In genomic region chr1:156618853-156619581, GRCh38 we compare ENCODE assay signal across 1 cellular context.
TF ChIP-seq lines count a peak whose summit lies in the region.

Gene HAPLN2, plus strand, starts transcription at chr1:156619415. Its CDS starts 4,076 bp downstream, at chr1:156623491.

TF ChIP-seq in HEK293, 187 proteins besides CTCF, POLR2A, EP300 and RAD21 (continued from another document):
- no peak for TF ChIP-seq ZNF239 (tag by site-specific recombination; IDR thresholded peaks at IDR 0.05)
- TF ChIP-seq ZNF18 (tag by site-specific recombination; IDR thresholded peaks at IDR 0.05), result peak; percentile 37; the same call in 1 of the 2 replicates
- no peak for TF ChIP-seq ZNF324 (tag by site-specific recombination; IDR thresholded peaks at IDR 0.05)
TF ChIP-seq in HEK293: peak in this region for 10.
